ENCODE assay signal across 20 cellular contexts in the genomic region with DNA sequence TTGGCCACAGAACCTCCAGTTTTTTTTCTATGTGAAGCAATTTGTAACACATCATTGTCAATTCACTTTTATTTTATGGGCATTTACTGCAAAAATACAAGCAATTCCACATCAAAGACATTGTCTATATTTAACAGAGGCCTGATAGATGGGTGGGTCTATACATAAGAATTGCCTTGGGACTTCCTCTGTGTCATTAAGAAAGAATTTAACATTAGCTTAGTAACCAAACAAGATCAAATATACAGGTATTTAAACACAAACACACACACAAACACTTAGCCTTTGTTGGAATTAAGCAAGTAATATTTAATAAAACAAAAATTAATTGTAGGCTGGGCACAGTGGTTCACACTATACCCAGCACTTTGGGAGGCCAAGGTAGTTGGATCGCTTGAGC. TPM values are rescaled to one million over a fixed set of nuclear protein-coding genes. Genes with fewer than 3 reads are reported as not detected.
DNase-seq lines count a peak whose midpoint lies in the region; ATAC-seq and TF ChIP-seq lines count a peak whose summit lies in the region.
"Had no signal": no experiment of that assay in that cellular context is flagged by ENCODE, and none has a peak within 500 bp of the region (broad histone marks: within the 10 kb centered on the region; RNA-seq: fewer than 3 reads in every experiment).

No MANE protein-coding gene starts in this region.

- H3K9ac ChIP-seq in HCT116 (ENCODE audit: low read length) = no peak overlapping the region; the same call in 1 of the 2 replicates

- H3K36me3 ChIP-seq in HCT116 (ENCODE audit: control insufficient read depth in 1 of 2, insufficient read depth in 2 of 2, low read length in 2 of 2) (no peaks in the 10 kb centered on the region), PC-9 (ENCODE audit: low read depth) (no peaks in the 10 kb centered on the region), left lung (no peaks in the 10 kb centered on the region), gastroesophageal sphincter (no peaks in the 10 kb centered on the region)

- no peak for TF ChIP-seq RAD21 in HCT116 (IDR thresholded peaks at IDR 0.05; ENCODE audit: low read depth)

- 67 to 80% methylated on average over 1 of the region's 1 CpG for WGBS in gastroesophageal sphincter (ENCODE audit: low coverage in 1 of 2), 2 donors

- H3K4me1 ChIP-seq in HCT116 (ENCODE audit: control insufficient read depth in 1 of 2, insufficient read depth in 2 of 2, low read length in 2 of 2) (peaks cover 21 to 40% of the 10 kb centered on the region in 2 experiments), PC-9 (replicated peaks; ENCODE audit: insufficient read depth) (peaks cover 29% of the 10 kb centered on the region), left lung (peaks cover 9 to 28% of the 10 kb centered on the region in 2 donors), gastroesophageal sphincter (peaks cover 0 to 28% (median 0%) of the 10 kb centered on the region in 3 donors)

- TF ChIP-seq CTCF in HCT116 (IDR thresholded peaks at IDR 0.05 in 2 of 3, conservative IDR thresholded peaks at IDR 0.05 in 1 of 3; ENCODE audit: borderline replicate concordance in 1 of 3, insufficient read depth in 1 of 3, low read depth in 2 of 3, low read length in 2 of 3) = no peak
- TF ChIP-seq CTCF in PC-9 (conservative IDR thresholded peaks at IDR 0.05) = no peak
- no peak for TF ChIP-seq CTCF in epithelial cell of esophagus (IDR thresholded peaks at IDR 0.05; ENCODE audit: insufficient read depth, low read depth, low read length, missing control alignments)
- TF ChIP-seq CTCF in left lung (IDR thresholded peaks at IDR 0.05) = no peak
- no peak for TF ChIP-seq CTCF in gastroesophageal sphincter (IDR thresholded peaks at IDR 0.05)

- CTCF ChIA-PET in HCT116 (lab: Charles Lee) (interaction anchor here (1.4 to 4.7 kb wide), 2 partner anchors 14 to 229 kb away, joined by 4 to 41 read pairs; no protein-coding TSS in a partner anchor), PC-9 (lab: Charles Lee) (interaction anchor here (0.6 kb wide), 1 partner anchor 1047 kb away, joined by 6 read pairs; no protein-coding TSS in a partner anchor)

- POLR2A ChIA-PET in HCT116 (lab: Charles Lee) (no interaction called here), PC-9 (lab: Charles Lee; ENCODE audit: unreplicated experiment) (no interaction called here)

- H3K4me2 ChIP-seq in HCT116 (ENCODE audit: low read length) (peak overlapping the region; percentile 34), PC-9 (peak overlapping the region; percentile 4)

- peaks cover 4% of the 10 kb centered on the region; the same call in 1 of the 2 replicates for H3K79me2 ChIP-seq in HCT116 (ENCODE audit: insufficient read depth, low read length)
- H3K79me2 ChIP-seq in PC-9 (ENCODE audit: low read depth) = no peaks in the 10 kb centered on the region

- H3F3A ChIP-seq in PC-9 (ENCODE audit: insufficient read depth, low read depth) = peaks cover 29% of the 10 kb centered on the region; the same call in 1 of the 2 replicates

- H3K9me2 ChIP-seq in HCT116 (ENCODE audit: insufficient read depth) = no peaks in the 10 kb centered on the region
- no peaks in the 10 kb centered on the region for H3K9me2 ChIP-seq in PC-9 (ENCODE audit: insufficient read depth)

- no peaks in the 10 kb centered on the region for H4K20me1 ChIP-seq in HCT116 (ENCODE audit: insufficient read depth)
- H4K20me1 ChIP-seq in PC-9 (ENCODE audit: insufficient read depth) = no peaks in the 10 kb centered on the region

- RAD21 ChIA-PET in HCT116 (lab: Charles Lee; ENCODE audit: low non-redundant PET in 1 of 2, low total read pairs in 2 of 2, uncharacterized antibody in 2 of 2, unreplicated experiment in 2 of 2) = interaction anchor here in 1 of 2 experiments (0.7 kb wide), 1 partner anchor 315 kb away, joined by 4 read pairs; no protein-coding TSS in a partner anchor

- TF ChIP-seq EP300 in gastroesophageal sphincter (IDR thresholded peaks at IDR 0.05) = no peak

- no peak overlapping the region for H3K27ac ChIP-seq in HCT116 (ENCODE audit: low read depth, low read length)
- H3K27ac ChIP-seq in PC-9 = peak overlapping the region; percentile 47
- no peak overlapping the region for H3K27ac ChIP-seq in left lung
- no peak overlapping the region for H3K27ac ChIP-seq in gastroesophageal sphincter
- H3K27ac ChIP-seq: C4-2B had no signal

- H3K9me3 ChIP-seq in HCT116 (ENCODE audit: control insufficient read depth in 1 of 2, insufficient read depth in 1 of 2, low read depth in 1 of 2, low read length in 2 of 2) (no peaks in the 10 kb centered on the region), PC-9 (ENCODE audit: insufficient read depth, low read depth) (no peaks in the 10 kb centered on the region), left lung (no peaks in the 10 kb centered on the region), gastroesophageal sphincter (no peaks in the 10 kb centered on the region)

- no peaks in the 10 kb centered on the region for H3K27me3 ChIP-seq in HCT116 (ENCODE audit: insufficient read depth, low read length)
- H3K27me3 ChIP-seq in PC-9 (ENCODE audit: insufficient read depth, low read depth) = no peaks in the 10 kb centered on the region
- no peaks in the 10 kb centered on the region for H3K27me3 ChIP-seq in left lung
- no peaks in the 10 kb centered on the region for H3K27me3 ChIP-seq in gastroesophageal sphincter

- peak overlapping the region in 1 of 2 experiments; percentile 5; a peak in 1 of 4 replicates for H3K4me3 ChIP-seq in HCT116 (replicated peaks in 1 of 2; ENCODE audit: low read depth in 1 of 2, low read length in 2 of 2)
- no peak overlapping the region for H3K4me3 ChIP-seq in PC-9
- H3K4me3 ChIP-seq in epithelial cell of esophagus (ENCODE audit: low read length) = no peak overlapping the region
- H3K4me3 ChIP-seq in left lung = no peak overlapping the region
- no peak overlapping the region for H3K4me3 ChIP-seq in gastroesophageal sphincter

- H2AFZ ChIP-seq in HCT116 (ENCODE audit: low read depth, low read length, poor library complexity, severe bottlenecking) (peak overlapping the region; percentile 76), PC-9 (no peak overlapping the region)

- TF ChIP-seq POLR2A in HCT116 (IDR thresholded peaks at IDR 0.05; ENCODE audit: borderline replicate concordance, extremely low read depth, insufficient read depth, insufficient read length) (no peak), gastroesophageal sphincter (IDR thresholded peaks at IDR 0.05) (no peak)

- no TSS peak for BruUV-seq in HCT116 (replicated peaks; lab: Mats Ljungman, UMichigan)
- BruUV-seq in PC-9 (replicated peaks; lab: Mats Ljungman, UMichigan) = no TSS peak

- intact Hi-C loops in HCT116 (cut with micrococcal nuclease) = no loop called here
- intact Hi-C loops in PC-9 (cut with micrococcal nuclease; ENCODE audit: unreplicated experiment) = loop anchor here (5.0 kb wide), 1 partner anchor 390 kb away; no protein-coding TSS in a partner anchor
- intact Hi-C loops in left lung (cut with DNase I) = loop anchor here in 1 of 2 donors (10.0 kb wide), 1 partner anchor 322 kb away; no protein-coding TSS in a partner anchor

- DNase-seq in HCT116 (ENCODE audit: low read depth, low spot score) (no peak), PC-9 (peak in 1 of 2 experiments; percentile 82), epithelial cell of esophagus (ENCODE audit: low read depth) (peak; percentile 54), HuH-7 (ENCODE audit: low spot score) (no peak), left lung (no peak)
- no peak for DNase-seq in stimulated activated CD4-positive, alpha-beta T cell treated with anti-CD3 and anti-CD28 coated beads, Interleukin-1b, Interleukin-23, amount 100 ng/mL, for 48 hours
- DNase-seq: CD8-positive, alpha-beta T cell; DMS79 treated with DMSO at 0.1 percent for 48 hours; IMR-90; KG1; NCI-H1048; NCI-H1417; NCI-H1694; NCI-H2081; NCI-H2227 treated with DMSO at 0.1 percent for 48 hours; NCI-H526 treated with DMSO at 0.1 percent for 48 hours; Right ventricle myocardium superior; T-helper 1 cell had no signal

- ATAC-seq in HCT116 (no peak), left lung (no peak), gastroesophageal sphincter (no peak)
- ATAC-seq: CD8-positive, alpha-beta T cell had no signal

TF ChIP-seq in HCT116, 20 proteins besides CTCF, POLR2A, EP300 and RAD21:
- no peak for TF ChIP-seq EZH2 (IDR thresholded peaks at IDR 0.05)
- 0 out of 2 replicates have a peak, but pooled peaks have one; percentile 31 for TF ChIP-seq FOSL1 (IDR thresholded peaks at IDR 0.05; ENCODE audit: low read depth)
- TF ChIP-seq SP1 (IDR thresholded peaks at IDR 0.05; ENCODE audit: low read depth) = peak; percentile 17; the same call in 1 of the 2 replicates
- TF ChIP-seq YY1 (IDR thresholded peaks at IDR 0.05; ENCODE audit: extremely low read depth, insufficient replicate concordance, low read depth, low read length) = no peak
- no peak for TF ChIP-seq TCF7L2 (IDR thresholded peaks at IDR 0.05; ENCODE audit: borderline replicate concordance, extremely low read depth, insufficient read depth, insufficient read length)

RNA-seq across cellular contexts. Expression of a gene that starts 4.3 kb away (rescaled TPM):
- total RNA-seq in HCT116 (2021; ENCODE audit: unreplicated experiment) (41.9 TPM), PC-9 (2021) (6.0 and 7.1 TPM in 2 replicates), left lung (10 to 100 TPM; 13.7 to 21.9 TPM), gastroesophageal sphincter (10 to 100 TPM in 3 of 4 donors, 1 to 10 TPM in 1; 7.6 to 30.1 (median 15.1) TPM)
- 41.1 and 57.8 TPM in 2 replicates for polyA plus RNA-seq in HCT116 (2012)

RNA-seq across cellular contexts. Expression of a gene that starts 6.4 kb away (rescaled TPM):
- 115 TPM for total RNA-seq in HCT116 (2021; ENCODE audit: unreplicated experiment)
- 54.1 and 55.3 TPM in 2 replicates for polyA plus RNA-seq in HCT116 (2012)
- total RNA-seq in PC-9 (2021) = 46.8 and 80.5 TPM in 2 replicates
- total RNA-seq in left lung = 10 to 100 TPM; 40.0 to 56.6 TPM
- 10 to 100 TPM; 28.3 to 47.3 (median 37.3) TPM for total RNA-seq in gastroesophageal sphincter
